ENCODE assay signal across 7 cellular contexts in genomic region chr1:118937413-118937812, GRCh38.
"Had no signal": no experiment of that assay in that cellular context is flagged by ENCODE, and none has a peak within 500 bp of the region (broad histone marks: within the 10 kb centered on the region; RNA-seq: fewer than 3 reads in every experiment).

No MANE protein-coding gene starts in this region.

- ATAC-seq: GM12878 had no signal

- DNase-seq: GDM1, GF-D8 had no signal

- H3K4me3 ChIP-seq: GM12878 had no signal

- FAIRE-seq: G401.6, GM12878, GM12891, GM12892, GM18507 had no signal
